ENCODE assay signal across 8 cellular contexts in the genomic region with DNA sequence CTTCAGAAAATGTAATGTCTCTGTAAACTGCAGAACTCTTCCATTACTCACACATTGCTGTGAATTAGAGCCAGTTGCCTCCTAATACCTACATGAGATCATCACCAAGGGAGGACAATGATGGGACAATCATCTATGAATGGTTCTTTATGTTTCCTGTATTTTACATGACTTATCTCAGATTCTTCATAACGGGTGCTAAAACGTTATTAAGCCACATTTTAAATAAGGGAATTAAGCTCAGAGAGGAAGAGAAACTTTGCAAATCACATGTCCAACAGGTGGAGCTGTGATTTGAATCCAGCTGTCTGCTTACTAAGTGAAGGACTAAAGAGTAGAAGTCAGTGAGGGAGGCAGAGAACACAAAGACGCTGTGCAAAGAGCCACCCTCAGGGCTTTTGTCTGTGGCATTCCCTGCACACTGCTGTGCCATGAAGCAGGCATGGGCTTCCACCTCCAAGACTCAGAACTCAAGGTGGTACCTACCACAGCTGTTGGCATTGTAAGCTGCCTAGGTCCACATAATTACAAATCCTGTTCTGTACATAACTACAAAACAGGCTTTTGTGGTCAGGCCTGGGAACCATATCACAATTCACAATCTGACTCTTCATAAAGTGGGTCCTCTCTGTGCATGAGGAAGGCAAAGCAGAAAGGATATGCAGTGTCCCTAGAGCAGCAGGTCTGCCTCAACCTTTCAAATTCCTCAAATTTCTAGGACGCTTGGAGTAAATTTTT. TPM values are rescaled to one million over a fixed set of nuclear protein-coding genes. Genes with fewer than 3 reads are reported as not detected.
DNase-seq lines count a peak whose midpoint lies in the region; ATAC-seq, FAIRE-seq and TF ChIP-seq lines count a peak whose summit lies in the region.

No MANE protein-coding gene starts in this region.

- peak; percentile 5 for TF ChIP-seq CTCF in D721Med (IDR thresholded peaks at IDR 0.05; ENCODE audit: insufficient read depth, missing control alignments)
- TF ChIP-seq CTCF in activated B cell treated with CpG ODN at 0.5 μM for 24 hours (IDR thresholded peaks at IDR 0.05) = no peak

- peak; percentile 82 for ATAC-seq in GM19397 (IDR thresholded peaks at IDR 0.05; ENCODE audit: unreplicated experiment)
- ATAC-seq in HG03280 (IDR thresholded peaks at IDR 0.05; ENCODE audit: unreplicated experiment) = peak; percentile 65
- ATAC-seq in activated B cell treated with CpG ODN at 0.5 μM for 24 hours (ENCODE audit: low read depth) = peak; percentile 77
- ATAC-seq in memory B cell (ENCODE audit: low read depth) = peak; percentile 82
- no peak for ATAC-seq in T-cell (replicated peaks in 1 of 4)

- DNase-seq in D721Med (ENCODE audit: insufficient read length, low spot score) (no peak), activated B cell treated with CpG ODN at 0.5 μM for 24 hours (no peak), memory B cell (ENCODE audit: low spot score in 2 of 2) (peak; percentile 48 to 54), T-cell (no peak), NCI-H2196 treated with DMSO at 0.1 percent for 48 hours (lab: John Stamatoyannopoulos, UW; ENCODE audit: unreplicated experiment) (no peak), HEK293T (ENCODE audit: extremely low spot score) (no peak)

- CTCF ChIA-PET in activated B cell treated with CpG ODN at 0.5 μM for 24 hours (lab: Charles Lee) (interaction anchor here (0.6 to 3.1 kb wide), 15 partner anchors 10 to 141 kb away, joined by 3 to 20 read pairs (median 5); a partner anchor contains a TSS), T-cell (lab: Charles Lee) (no interaction called here), HEK293T (lab: Yijun Ruan, JAX) (interaction anchor here (0.6 to 1.0 kb wide), 2 partner anchors 13 to 71 kb away, joined by 4 to 9 read pairs; a partner anchor contains a TSS)

- peaks cover 3% of the 10 kb centered on the region for H3K9me3 Mint-ChIP-seq in activated B cell treated with CpG ODN at 0.5 μM for 24 hours
- H3K9me3 Mint-ChIP-seq in memory B cell = peaks cover 4% of the 10 kb centered on the region
- peaks cover 0 to 7% (median 3%) of the 10 kb centered on the region in 3 donors for H3K9me3 Mint-ChIP-seq in T-cell

- peaks cover 22% of the 10 kb centered on the region for H3K36me3 Mint-ChIP-seq in activated B cell treated with CpG ODN at 0.5 μM for 24 hours (ENCODE audit: low read depth)
- H3K36me3 Mint-ChIP-seq in memory B cell = peaks cover 22% of the 10 kb centered on the region
- H3K36me3 Mint-ChIP-seq in T-cell = no peaks in the 10 kb centered on the region

- H3K27ac Mint-ChIP-seq in activated B cell treated with CpG ODN at 0.5 μM for 24 hours (peak overlapping the region; percentile 97), memory B cell (peak overlapping the region; percentile 99), T-cell (no peak overlapping the region)

- POLR2A ChIA-PET in activated B cell treated with CpG ODN at 0.5 μM for 24 hours (lab: Charles Lee) (interaction anchor here (0.5 to 5.8 kb wide), 18 partner anchors 10 to 1661 kb away, joined by 3 to 70 read pairs (median 5); a partner anchor contains a TSS), T-cell (lab: Charles Lee) (no interaction called here), HEK293T (lab: Yijun Ruan, JAX) (interaction anchor here (2.0 kb wide), 1 partner anchor 13 kb away, joined by 11 read pairs; a partner anchor contains a TSS)

- H3K4me1 Mint-ChIP-seq in activated B cell treated with CpG ODN at 0.5 μM for 24 hours = peaks cover 88% of the 10 kb centered on the region
- H3K4me1 Mint-ChIP-seq in memory B cell = peaks cover 56% of the 10 kb centered on the region
- H3K4me1 Mint-ChIP-seq in T-cell = no peaks in the 10 kb centered on the region

- H3K27me3 Mint-ChIP-seq in activated B cell treated with CpG ODN at 0.5 μM for 24 hours = no peaks in the 10 kb centered on the region
- H3K27me3 Mint-ChIP-seq in memory B cell = no peaks in the 10 kb centered on the region
- peaks cover 9 to 17% of the 10 kb centered on the region in 2 donors for H3K27me3 Mint-ChIP-seq in T-cell

- no peak for FAIRE-seq in D721Med (lab: Jason Lieb, UNC)

- intact Hi-C loops in activated B cell treated with CpG ODN at 0.5 μM for 24 hours (cut with micrococcal nuclease) = loop anchor here (1.0 to 5.0 kb wide), 11 partner anchors 10 to 371 kb away; a partner anchor contains a TSS

- peak overlapping the region; percentile 80 for H3K4me3 Mint-ChIP-seq in activated B cell treated with CpG ODN at 0.5 μM for 24 hours
- H3K4me3 Mint-ChIP-seq in memory B cell = peak overlapping the region; percentile 96
- H3K4me3 Mint-ChIP-seq in T-cell = no peak overlapping the region

TF ChIP-seq in HEK293T, 16 proteins besides CTCF, POLR2A, EP300 and RAD21:
- TF ChIP-seq HDGF (IDR thresholded peaks at IDR 0.05; ENCODE audit: borderline replicate concordance) = no peak
- no peak for TF ChIP-seq FOXA1 (IDR thresholded peaks at IDR 0.05)
- no peak for TF ChIP-seq SP1 (IDR thresholded peaks at IDR 0.05)
- TF ChIP-seq, protein P1, sequence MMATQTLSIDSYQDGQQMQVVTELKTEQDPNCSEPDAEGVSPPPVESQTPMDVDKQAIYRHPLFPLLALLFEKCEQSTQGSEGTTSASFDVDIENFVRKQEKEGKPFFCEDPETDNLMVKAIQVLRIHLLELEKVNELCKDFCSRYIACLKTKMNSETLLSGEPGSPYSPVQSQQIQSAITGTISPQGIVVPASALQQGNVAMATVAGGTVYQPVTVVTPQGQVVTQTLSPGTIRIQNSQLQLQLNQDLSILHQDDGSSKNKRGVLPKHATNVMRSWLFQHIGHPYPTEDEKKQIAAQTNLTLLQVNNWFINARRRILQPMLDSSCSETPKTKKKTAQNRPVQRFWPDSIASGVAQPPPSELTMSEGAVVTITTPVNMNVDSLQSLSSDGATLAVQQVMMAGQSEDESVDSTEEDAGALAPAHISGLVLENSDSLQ (IDR thresholded peaks at IDR 0.05) = no peak
- TF ChIP-seq TARDBP (IDR thresholded peaks at IDR 0.05) = no peak
- TF ChIP-seq FOXM1 (IDR thresholded peaks at IDR 0.05; ENCODE audit: borderline replicate concordance) = no peak
- no peak for TF ChIP-seq L3MBTL2 (conservative IDR thresholded peaks at IDR 0.05)
- TF ChIP-seq BHLHE40 (IDR thresholded peaks at IDR 0.05; ENCODE audit: borderline replicate concordance) = no peak

RNA-seq across cellular contexts. Expression of a gene that starts 12.8 kb away (rescaled TPM):
- total RNA-seq in activated B cell treated with CpG ODN at 0.5 μM for 24 hours = 37.9 and 46.0 TPM in 2 replicates
- total RNA-seq in T-cell = 1 to 10 TPM in 3 of 5 donors, under 1 TPM in 2; 0.56 to 4.2 (median 1.2) TPM

Comparison
In these comparisons a context has a peak if more than half of its experiments do, and no peak if none do; other contexts are left out.
1. DNase-seq: peak in memory B cell (2 of 2); none in D721Med (single experiment), activated B cell treated with CpG ODN at 0.5 μM for 24 hours (single experiment), T-cell (0 of 34), NCI-H2196 treated with DMSO at 0.1 percent for 48 hours (single experiment) and HEK293T (single experiment).
2. ATAC-seq: peak in GM19397 (single experiment), HG03280 (single experiment), activated B cell treated with CpG ODN at 0.5 μM for 24 hours (single experiment) and memory B cell (single experiment); none in T-cell (0 of 4).
3. H3K27ac Mint-ChIP-seq: peak in activated B cell treated with CpG ODN at 0.5 μM for 24 hours (single experiment) and memory B cell (single experiment); none in T-cell (0 of 2).
4. H3K4me3 Mint-ChIP-seq: peak in activated B cell treated with CpG ODN at 0.5 μM for 24 hours (single experiment) and memory B cell (single experiment); none in T-cell (0 of 3).
5. CTCF ChIA-PET loops: an anchor here in activated B cell treated with CpG ODN at 0.5 μM for 24 hours (0.6 to 3.1 kb wide) and HEK293T (0.6 to 1.0 kb wide); none called in T-cell.
6. POLR2A ChIA-PET loops: an anchor here in activated B cell treated with CpG ODN at 0.5 μM for 24 hours (0.5 to 5.8 kb wide) and HEK293T (2.0 kb wide); none called in T-cell.